In genomic region chr22:30248484-30248883, GRCh38 we compare ENCODE assay signal across 15 cellular contexts. TPM values are rescaled to one million over a fixed set of nuclear protein-coding genes. Genes with fewer than 3 reads are reported as not detected.
DNase-seq lines count a peak whose midpoint lies in the region; ATAC-seq, FAIRE-seq and TF ChIP-seq lines count a peak whose summit lies in the region.
"Had no signal": no experiment of that assay in that cellular context is flagged by ENCODE, and none has a peak within 500 bp of the region (broad histone marks: within the 10 kb centered on the region; RNA-seq: fewer than 3 reads in every experiment).

No MANE protein-coding gene starts in this region.

- peaks cover 14% of the 10 kb centered on the region for H3K27me3 ChIP-seq in suprapubic skin

- TF ChIP-seq POLR2A in suprapubic skin (IDR thresholded peaks at IDR 0.05), result no peak
- TF ChIP-seq POLR2A in H54 (IDR thresholded peaks at IDR 0.05; ENCODE audit: low read depth, low read length), result no peak

- H3K4me1 Mint-ChIP-seq in T-helper 17 cell (peaks cover 47% of the 10 kb centered on the region), immature natural killer cell (peaks cover 35 to 58% of the 10 kb centered on the region in 2 donors)

- TF ChIP-seq EP300 in suprapubic skin (IDR thresholded peaks at IDR 0.05), result no peak

- H3K4me3 ChIP-seq in suprapubic skin, result peak overlapping the region; percentile 20
- H3K4me3 ChIP-seq: gastrocnemius medialis, SJCRH30, upper lobe of right lung had no signal

- 75% methylated on average over 6 of the region's 6 CpGs for WGBS in suprapubic skin

- peaks cover 62% of the 10 kb centered on the region for H3K4me1 ChIP-seq in suprapubic skin

- H3K4me3 Mint-ChIP-seq in T-helper 17 cell (peak overlapping the region; percentile 71), immature natural killer cell (peak overlapping the region in 3 of 5 donors; percentile 46 to 50 (median 47))

- H3K27ac ChIP-seq in suprapubic skin, result peak overlapping the region; percentile 56
- H3K27ac ChIP-seq: SJCRH30, upper lobe of right lung had no signal

- H3K36me3 Mint-ChIP-seq in T-helper 17 cell (ENCODE audit: low read depth) (peaks cover 6% of the 10 kb centered on the region), immature natural killer cell (no peaks in the 10 kb centered on the region)

- ATAC-seq in Right ventricle myocardium inferior (no peak), left cardiac atrium (no peak), T-helper 17 cell (no peak), HG03095 (IDR thresholded peaks at IDR 0.05; ENCODE audit: unreplicated experiment) (no peak)
- ATAC-seq: upper lobe of right lung had no signal

- H3K36me3 ChIP-seq in suprapubic skin, result no peaks in the 10 kb centered on the region
- H3K36me3 ChIP-seq: gastrocnemius medialis, SJCRH30, upper lobe of right lung had no signal

- intact Hi-C loops in Right ventricle myocardium inferior (cut with DNase I) (no loop called here), left cardiac atrium (cut with DNase I) (no loop called here)

- no peak for TF ChIP-seq CTCF in suprapubic skin (IDR thresholded peaks at IDR 0.05)

- H3K9me3 Mint-ChIP-seq in immature natural killer cell, result no peaks in the 10 kb centered on the region

- H3K27ac Mint-ChIP-seq in T-helper 17 cell (peak overlapping the region; percentile 24), immature natural killer cell (peak overlapping the region in 3 of 6 donors; percentile 19 to 83 (median 32))

- no peak for FAIRE-seq in H54 (lab: Jason Lieb, UNC)
- FAIRE-seq: bronchial epithelial cell had no signal

- DNase-seq in Right ventricle myocardium inferior (ENCODE audit: missing footprints) (peak; percentile 17), left cardiac atrium (no peak), T-helper 17 cell (no peak), immature natural killer cell (no peak), suprapubic skin (ENCODE audit: low spot score in 2 of 2) (no peak), H54 (ENCODE audit: insufficient read length, low spot score) (no peak), AG08395 (ENCODE audit: low spot score) (no peak)
- DNase-seq: C1 segment of cervical spinal cord, gastrocnemius medialis, NCI-H1092, SJCRH30, upper lobe of right lung had no signal

- no peaks in the 10 kb centered on the region for H3K27me3 Mint-ChIP-seq in T-helper 17 cell
- H3K27me3 Mint-ChIP-seq in immature natural killer cell (ENCODE audit: low read depth in 3 of 3), result peaks cover 4 to 20% (median 10%) of the 10 kb centered on the region in 3 donors

- H3K9me3 ChIP-seq in T-helper 17 cell (ENCODE audit: control insufficient read depth, low read length, poor library complexity, severe bottlenecking), result no peaks in the 10 kb centered on the region
- no peaks in the 10 kb centered on the region for H3K9me3 ChIP-seq in suprapubic skin
- H3K9me3 ChIP-seq: gastrocnemius medialis, SJCRH30, upper lobe of right lung had no signal

RNA-seq across cellular contexts. Expression of gene LIF, which starts 1.9 kb away (rescaled TPM):
- 0.27 TPM for total RNA-seq in Right ventricle myocardium inferior
- 1 to 10 TPM in 1 of 2 donors, under 1 TPM in 1; 0.94 to 7.0 TPM for total RNA-seq in left cardiac atrium
- total RNA-seq in T-helper 17 cell, result 1 to 10 TPM; 1.8 to 5.3 TPM
- 1 to 10 TPM in 1 of 3 donors, under 1 TPM in 1, not detected in 1; 0.29 to 1.0 TPM for polyA plus RNA-seq in immature natural killer cell
- 10 to 100 TPM in 1 of 4 donors, 1 to 10 TPM in 3; 4.2 to 15.3 (median 8.5) TPM for total RNA-seq in suprapubic skin
- total RNA-seq: gastrocnemius medialis had no signal

RNA-seq across cellular contexts. Expression of gene OSM, which starts 18.2 kb away (rescaled TPM):
- total RNA-seq in Right ventricle myocardium inferior (0.19 TPM), left cardiac atrium (1 to 10 TPM in 1 of 2 donors, under 1 TPM in 1; 0.56 to 1.4 TPM), T-helper 17 cell (10 to 100 TPM; 29.1 to 35.2 TPM), suprapubic skin (under 1 TPM in 1 of 4 donors, not detected in 3; 0.34 TPM)
- polyA plus RNA-seq in immature natural killer cell, result 10 to 100 TPM in 2 of 3 donors, 1 to 10 TPM in 1; 7.5 to 22.3 (median 16.6) TPM
- total RNA-seq: bronchial epithelial cell, G401, SJCRH30 had no signal

RNA-seq across cellular contexts. Expression of gene CASTOR1, which starts 40.8 kb away (rescaled TPM):
- 8.2 TPM for total RNA-seq in Right ventricle myocardium inferior
- total RNA-seq in left cardiac atrium, result 1 to 10 TPM; 7.4 to 9.4 TPM
- 10 to 100 TPM; 10.6 to 12.4 TPM for total RNA-seq in T-helper 17 cell
- polyA plus RNA-seq in immature natural killer cell, result 10 to 100 TPM in 2 of 3 donors, 1 to 10 TPM in 1; 9.3 to 16.9 (median 11.8) TPM
- total RNA-seq in suprapubic skin, result 10 to 100 TPM; 16.3 to 22.8 (median 20.6) TPM

Comparison
In these comparisons a context has a peak if more than half of its experiments do, and no peak if none do; other contexts are left out.
1. RNA of gene OSM, which starts 18.2 kb away (total RNA-seq): 29.1 to 35.2 TPM in T-helper 17 cell; 0.56 to 1.4 TPM in left cardiac atrium, 0.34 TPM in suprapubic skin and 0.19 TPM in Right ventricle myocardium inferior (single experiment); every median in the first group is over 10 times any median in the second.